ENCODE assay signal across 1 cellular context in the genomic region with DNA sequence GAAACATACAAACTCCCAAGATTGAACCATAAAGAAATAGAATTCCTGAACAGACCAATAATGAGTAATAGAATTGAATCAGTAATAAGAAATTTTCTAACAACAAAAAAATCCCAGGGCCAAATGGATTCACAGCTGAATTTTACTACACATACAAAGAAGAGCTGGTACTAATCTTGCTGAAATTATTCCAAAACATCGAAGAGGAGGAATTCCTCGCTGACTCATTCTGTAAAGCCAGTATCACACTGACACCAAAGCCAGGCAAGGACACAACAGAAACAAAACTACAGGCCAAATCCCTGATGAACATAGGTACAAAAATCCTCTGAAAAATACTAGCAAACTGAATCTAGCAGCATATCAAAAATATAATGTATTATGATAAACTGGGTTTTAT.
TF ChIP-seq lines count a peak whose summit lies in the region.

No MANE protein-coding gene starts in this region.

TF ChIP-seq in GM23338, 12 proteins besides CTCF, POLR2A, EP300 and RAD21 (continued from another document):
- TF ChIP-seq, protein P1, sequence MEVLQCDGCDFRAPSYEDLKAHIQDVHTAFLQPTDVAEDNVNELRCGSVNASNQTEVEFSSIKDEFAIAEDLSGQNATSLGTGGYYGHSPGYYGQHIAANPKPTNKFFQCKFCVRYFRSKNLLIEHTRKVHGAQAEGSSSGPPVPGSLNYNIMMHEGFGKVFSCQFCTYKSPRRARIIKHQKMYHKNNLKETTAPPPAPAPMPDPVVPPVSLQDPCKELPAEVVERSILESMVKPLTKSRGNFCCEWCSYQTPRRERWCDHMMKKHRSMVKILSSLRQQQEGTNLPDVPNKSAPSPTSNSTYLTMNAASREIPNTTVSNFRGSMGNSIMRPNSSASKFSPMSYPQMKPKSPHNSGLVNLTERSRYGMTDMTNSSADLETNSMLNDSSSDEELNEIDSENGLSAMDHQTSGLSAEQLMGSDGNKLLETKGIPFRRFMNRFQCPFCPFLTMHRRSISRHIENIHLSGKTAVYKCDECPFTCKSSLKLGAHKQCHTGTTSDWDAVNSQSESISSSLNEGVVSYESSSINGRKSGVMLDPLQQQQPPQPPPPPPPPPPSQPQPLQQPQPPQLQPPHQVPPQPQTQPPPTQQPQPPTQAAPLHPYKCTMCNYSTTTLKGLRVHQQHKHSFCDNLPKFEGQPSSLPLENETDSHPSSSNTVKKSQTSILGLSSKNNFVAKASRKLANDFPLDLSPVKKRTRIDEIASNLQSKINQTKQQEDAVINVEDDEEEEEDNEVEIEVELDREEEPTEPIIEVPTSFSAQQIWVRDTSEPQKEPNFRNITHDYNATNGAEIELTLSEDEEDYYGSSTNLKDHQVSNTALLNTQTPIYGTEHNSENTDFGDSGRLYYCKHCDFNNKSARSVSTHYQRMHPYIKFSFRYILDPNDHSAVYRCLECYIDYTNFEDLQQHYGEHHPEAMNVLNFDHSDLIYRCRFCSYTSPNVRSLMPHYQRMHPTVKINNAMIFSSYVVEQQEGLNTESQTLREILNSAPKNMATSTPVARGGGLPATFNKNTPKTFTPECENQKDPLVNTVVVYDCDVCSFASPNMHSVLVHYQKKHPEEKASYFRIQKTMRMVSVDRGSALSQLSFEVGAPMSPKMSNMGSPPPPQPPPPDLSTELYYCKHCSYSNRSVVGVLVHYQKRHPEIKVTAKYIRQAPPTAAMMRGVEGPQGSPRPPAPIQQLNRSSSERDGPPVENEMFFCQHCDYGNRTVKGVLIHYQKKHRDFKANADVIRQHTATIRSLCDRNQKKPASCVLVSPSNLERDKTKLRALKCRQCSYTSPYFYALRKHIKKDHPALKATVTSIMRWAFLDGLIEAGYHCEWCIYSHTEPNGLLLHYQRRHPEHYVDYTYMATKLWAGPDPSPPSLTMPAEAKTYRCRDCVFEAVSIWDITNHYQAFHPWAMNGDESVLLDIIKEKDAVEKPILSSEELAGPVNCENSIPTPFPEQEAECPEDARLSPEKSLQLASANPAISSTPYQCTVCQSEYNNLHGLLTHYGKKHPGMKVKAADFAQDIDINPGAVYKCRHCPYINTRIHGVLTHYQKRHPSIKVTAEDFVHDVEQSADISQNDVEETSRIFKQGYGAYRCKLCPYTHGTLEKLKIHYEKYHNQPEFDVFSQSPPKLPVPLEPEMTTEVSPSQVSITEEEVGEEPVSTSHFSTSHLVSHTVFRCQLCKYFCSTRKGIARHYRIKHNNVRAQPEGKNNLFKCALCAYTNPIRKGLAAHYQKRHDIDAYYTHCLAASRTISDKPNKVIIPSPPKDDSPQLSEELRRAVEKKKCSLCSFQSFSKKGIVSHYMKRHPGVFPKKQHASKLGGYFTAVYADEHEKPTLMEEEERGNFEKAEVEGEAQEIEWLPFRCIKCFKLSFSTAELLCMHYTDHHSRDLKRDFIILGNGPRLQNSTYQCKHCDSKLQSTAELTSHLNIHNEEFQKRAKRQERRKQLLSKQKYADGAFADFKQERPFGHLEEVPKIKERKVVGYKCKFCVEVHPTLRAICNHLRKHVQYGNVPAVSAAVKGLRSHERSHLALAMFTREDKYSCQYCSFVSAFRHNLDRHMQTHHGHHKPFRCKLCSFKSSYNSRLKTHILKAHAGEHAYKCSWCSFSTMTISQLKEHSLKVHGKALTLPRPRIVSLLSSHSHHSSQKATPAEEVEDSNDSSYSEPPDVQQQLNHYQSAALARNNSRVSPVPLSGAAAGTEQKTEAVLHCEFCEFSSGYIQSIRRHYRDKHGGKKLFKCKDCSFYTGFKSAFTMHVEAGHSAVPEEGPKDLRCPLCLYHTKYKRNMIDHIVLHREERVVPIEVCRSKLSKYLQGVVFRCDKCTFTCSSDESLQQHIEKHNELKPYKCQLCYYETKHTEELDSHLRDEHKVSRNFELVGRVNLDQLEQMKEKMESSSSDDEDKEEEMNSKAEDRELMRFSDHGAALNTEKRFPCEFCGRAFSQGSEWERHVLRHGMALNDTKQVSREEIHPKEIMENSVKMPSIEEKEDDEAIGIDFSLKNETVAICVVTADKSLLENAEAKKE (CRISPR knock-in tag; IDR thresholded peaks at IDR 0.05) = no peak
- TF ChIP-seq POLR2AphosphoS5 (IDR thresholded peaks at IDR 0.05; ENCODE audit: low read depth) (no peak), EZH2 (IDR thresholded peaks at IDR 0.05; ENCODE audit: low read depth, unreplicated experiment) (no peak), CREB1 (CRISPR knock-in tag; IDR thresholded peaks at IDR 0.05; ENCODE audit: low read depth) (no peak)
